25 cellular contexts compared by ENCODE assay signal in the genomic region with DNA sequence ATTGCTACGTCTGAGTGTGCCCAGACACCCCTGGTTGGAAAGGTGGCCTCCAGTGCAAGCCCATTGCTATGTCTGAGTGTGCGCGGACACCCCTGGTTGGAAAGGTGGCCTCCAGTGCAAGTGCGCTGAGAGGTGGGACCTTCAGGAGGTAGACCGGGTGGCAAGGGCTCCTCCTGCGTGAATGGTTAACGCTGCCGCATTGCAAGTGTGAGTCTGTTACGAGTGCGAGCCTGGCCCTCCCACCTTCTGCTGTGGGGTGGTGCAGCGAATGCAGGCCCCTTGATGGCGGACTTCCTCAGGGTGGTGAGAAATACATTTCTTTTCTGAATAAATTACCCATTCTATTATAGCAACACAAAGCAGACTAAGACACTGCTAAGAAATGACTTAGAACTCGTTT.
DNase-seq lines count a peak whose midpoint lies in the region; ATAC-seq and TF ChIP-seq lines count a peak whose summit lies in the region.
"Had no signal": no experiment of that assay in that cellular context is flagged by ENCODE, and none has a peak within 500 bp of the region (broad histone marks: within the 10 kb centered on the region; RNA-seq: fewer than 3 reads in every experiment).

No MANE protein-coding gene starts in this region.

- in situ Hi-C loops in GM23248 (cut with MboI) = no loop called here

- no peak overlapping the region for H3K27ac Mint-ChIP-seq in activated CD8-positive, alpha-beta memory T cell treated with anti-CD3 and anti-CD28 coated beads, Interleukin-2, amount 10 ng/mL, durations not matched to agents 7 days and 5 days
- no peak overlapping the region for H3K27ac Mint-ChIP-seq in chondrocyte (ENCODE audit: unreplicated experiment)
- H3K27ac Mint-ChIP-seq in stimulated activated effector memory CD8-positive, alpha-beta T cell treated with anti-CD3 and anti-CD28 coated beads, Interleukin-12 subunit alpha, Interleukin-12 subunit beta, amount 100 ng/mL, for 72 hours = peak overlapping the region; percentile 26
- H3K27ac Mint-ChIP-seq: activated CD4-positive, alpha-beta memory T cell treated with anti-CD3 and anti-CD28 coated beads, Interleukin-2, amount 10 ng/mL, durations not matched to agents 7 days and 5 days; activated naive CD4-positive, alpha-beta T cell treated with anti-CD3 and anti-CD28 coated beads for 36 hours; B cell; H9; memory B cell had no signal

- H3K9ac ChIP-seq in GM23248 = no peak overlapping the region
- no peak overlapping the region for H3K9ac ChIP-seq in MM.1S (ENCODE audit: low read length)

- H3K79me2 ChIP-seq in GM23248 (ENCODE audit: insufficient read depth) = no peaks in the 10 kb centered on the region
- H3K79me2 ChIP-seq in MM.1S (ENCODE audit: low read length) = no peaks in the 10 kb centered on the region

- WGBS in GM23248 (ENCODE audit: low coverage in 1 of 2, low lambda C conversion rate in 2 of 2, missing lambda C conversion rate in 2 of 2), 2 experiments = 76 to 83% methylated on average over 13 of the region's 13 CpGs

- intact Hi-C loops in lower lobe of right lung (cut with DNase I) = no loop called here

- H3K4me1 ChIP-seq in lower lobe of right lung (no peaks in the 10 kb centered on the region), GM23248 (ENCODE audit: insufficient read depth) (no peaks in the 10 kb centered on the region), MM.1S (ENCODE audit: low read length) (no peaks in the 10 kb centered on the region)
- H3K4me1 ChIP-seq: adrenal gland had no signal

- CTCF ChIA-PET in activated CD8-positive, alpha-beta memory T cell treated with anti-CD3 and anti-CD28 coated beads, Interleukin-2, amount 10 ng/mL, durations not matched to agents 7 days and 5 days (lab: Charles Lee) = interaction anchor here (1.7 kb wide), 1 partner anchor 65 kb away, joined by 4 read pairs; no protein-coding TSS in a partner anchor

- no peak for ATAC-seq in activated CD8-positive, alpha-beta memory T cell treated with anti-CD3 and anti-CD28 coated beads, Interleukin-2, amount 10 ng/mL, durations not matched to agents 7 days and 5 days
- no peak for ATAC-seq in lower lobe of right lung
- no peak for ATAC-seq in stimulated activated effector memory CD8-positive, alpha-beta T cell treated with anti-CD3 and anti-CD28 coated beads, Interleukin-12 subunit alpha, Interleukin-12 subunit beta, amount 100 ng/mL, for 72 hours
- ATAC-seq: activated T-cell treated with anti-CD3 and anti-CD28 coated beads, Interleukin-2, amount 50 U/mL, for 4 hours had no signal

- H3K9me2 ChIP-seq in GM23248 (ENCODE audit: insufficient read depth) (no peaks in the 10 kb centered on the region), MM.1S (replicated peaks; ENCODE audit: insufficient read depth, low read length) (no peaks in the 10 kb centered on the region)

- H3K27ac ChIP-seq in lower lobe of right lung = no peak overlapping the region
- no peak overlapping the region for H3K27ac ChIP-seq in GM23248
- H3K27ac ChIP-seq in MM.1S (ENCODE audit: low read length) = no peak overlapping the region
- H3K27ac ChIP-seq: adrenal gland, epithelial cell of prostate, neutrophil, Peyer's patch, psoas muscle, SJCRH30, transverse colon had no signal

- H3K36me3 ChIP-seq in lower lobe of right lung (no peaks in the 10 kb centered on the region), GM23248 (ENCODE audit: low read depth) (no peaks in the 10 kb centered on the region), MM.1S (replicated peaks; ENCODE audit: insufficient read depth, low read length) (no peaks in the 10 kb centered on the region)
- H3K36me3 ChIP-seq: adrenal gland, neutrophil, Peyer's patch, SJCRH30, transverse colon had no signal

- H3K27me3 Mint-ChIP-seq in activated CD8-positive, alpha-beta memory T cell treated with anti-CD3 and anti-CD28 coated beads, Interleukin-2, amount 10 ng/mL, durations not matched to agents 7 days and 5 days = peaks cover 16% of the 10 kb centered on the region
- peaks cover 38% of the 10 kb centered on the region for H3K27me3 Mint-ChIP-seq in chondrocyte (ENCODE audit: low read depth)

- H3K4me3 Mint-ChIP-seq in activated CD8-positive, alpha-beta memory T cell treated with anti-CD3 and anti-CD28 coated beads, Interleukin-2, amount 10 ng/mL, durations not matched to agents 7 days and 5 days = no peak overlapping the region
- no peak overlapping the region for H3K4me3 Mint-ChIP-seq in chondrocyte (ENCODE audit: unreplicated experiment)
- no peak overlapping the region for H3K4me3 Mint-ChIP-seq in stimulated activated effector memory CD8-positive, alpha-beta T cell treated with anti-CD3 and anti-CD28 coated beads, Interleukin-12 subunit alpha, Interleukin-12 subunit beta, amount 100 ng/mL, for 72 hours
- H3K4me3 Mint-ChIP-seq: activated CD4-positive, alpha-beta memory T cell treated with anti-CD3 and anti-CD28 coated beads, Interleukin-2, amount 10 ng/mL, durations not matched to agents 7 days and 5 days; activated naive CD4-positive, alpha-beta T cell treated with anti-CD3 and anti-CD28 coated beads for 36 hours; activated T-cell treated with anti-CD3 and anti-CD28 coated beads, Interleukin-2, amount 50 U/mL, for 4 hours; B cell; brain; H9; memory B cell had no signal

- H4K20me1 ChIP-seq in GM23248 (ENCODE audit: insufficient read depth) (no peaks in the 10 kb centered on the region), MM.1S (ENCODE audit: insufficient read depth, low read length) (no peaks in the 10 kb centered on the region)

- no peaks in the 10 kb centered on the region for H3K9me3 ChIP-seq in lower lobe of right lung
- H3K9me3 ChIP-seq in GM23248 (ENCODE audit: low read depth) = no peaks in the 10 kb centered on the region
- no peaks in the 10 kb centered on the region for H3K9me3 ChIP-seq in MM.1S (replicated peaks; ENCODE audit: insufficient read depth, low read length)
- H3K9me3 ChIP-seq: adrenal gland, neutrophil, Peyer's patch, psoas muscle, SJCRH30, transverse colon had no signal

- H3K36me3 Mint-ChIP-seq in activated CD8-positive, alpha-beta memory T cell treated with anti-CD3 and anti-CD28 coated beads, Interleukin-2, amount 10 ng/mL, durations not matched to agents 7 days and 5 days = no peaks in the 10 kb centered on the region
- H3K36me3 Mint-ChIP-seq in chondrocyte (ENCODE audit: low read depth) = no peaks in the 10 kb centered on the region
- peaks cover 9% of the 10 kb centered on the region for H3K36me3 Mint-ChIP-seq in stimulated activated effector memory CD8-positive, alpha-beta T cell treated with anti-CD3 and anti-CD28 coated beads, Interleukin-12 subunit alpha, Interleukin-12 subunit beta, amount 100 ng/mL, for 72 hours
- H3K36me3 Mint-ChIP-seq: brain had no signal

- H3K9me3 Mint-ChIP-seq in activated CD8-positive, alpha-beta memory T cell treated with anti-CD3 and anti-CD28 coated beads, Interleukin-2, amount 10 ng/mL, durations not matched to agents 7 days and 5 days (ENCODE audit: low read depth) = peaks cover 4% of the 10 kb centered on the region
- H3K9me3 Mint-ChIP-seq in chondrocyte (ENCODE audit: low read depth) = peaks cover 3% of the 10 kb centered on the region
- H3K9me3 Mint-ChIP-seq in stimulated activated effector memory CD8-positive, alpha-beta T cell treated with anti-CD3 and anti-CD28 coated beads, Interleukin-12 subunit alpha, Interleukin-12 subunit beta, amount 100 ng/mL, for 72 hours = no peaks in the 10 kb centered on the region
- H3K9me3 Mint-ChIP-seq: activated naive CD4-positive, alpha-beta T cell treated with anti-CD3 and anti-CD28 coated beads for 36 hours; activated T-cell treated with anti-CD3 and anti-CD28 coated beads, Interleukin-2, amount 50 U/mL, for 4 hours had no signal

- no peak overlapping the region for H3K4me3 ChIP-seq in lower lobe of right lung
- H3K4me3 ChIP-seq in GM23248 = no peak overlapping the region
- H3K4me3 ChIP-seq in MM.1S (ENCODE audit: low read length) = no peak overlapping the region
- H3K4me3 ChIP-seq: adrenal gland, Peyer's patch, SJCRH30, transverse colon had no signal

- H3F3A ChIP-seq in GM23248 (ENCODE audit: insufficient read depth) = no peaks in the 10 kb centered on the region
- no peaks in the 10 kb centered on the region for H3F3A ChIP-seq in MM.1S (ENCODE audit: insufficient read depth, low read length)

- no peak overlapping the region for H2AFZ ChIP-seq in GM23248
- H2AFZ ChIP-seq in MM.1S (ENCODE audit: low read length) = no peak overlapping the region

- no peak overlapping the region for H3K4me2 ChIP-seq in GM23248 (ENCODE audit: unreplicated experiment)
- H3K4me2 ChIP-seq in MM.1S (ENCODE audit: low read depth, low read length) = no peak overlapping the region

- H3K27me3 ChIP-seq in lower lobe of right lung (ENCODE audit: low read depth) (peaks cover 9% of the 10 kb centered on the region), GM23248 (replicated peaks; ENCODE audit: insufficient read depth) (no peaks in the 10 kb centered on the region), MM.1S (replicated peaks; ENCODE audit: insufficient read depth, low read length) (no peaks in the 10 kb centered on the region)
- H3K27me3 ChIP-seq: adrenal gland, Peyer's patch, SJCRH30, transverse colon had no signal

- H3K4me1 Mint-ChIP-seq in activated CD8-positive, alpha-beta memory T cell treated with anti-CD3 and anti-CD28 coated beads, Interleukin-2, amount 10 ng/mL, durations not matched to agents 7 days and 5 days = peaks cover 23% of the 10 kb centered on the region
- peaks cover 7% of the 10 kb centered on the region for H3K4me1 Mint-ChIP-seq in chondrocyte (ENCODE audit: low read depth)
- H3K4me1 Mint-ChIP-seq in stimulated activated effector memory CD8-positive, alpha-beta T cell treated with anti-CD3 and anti-CD28 coated beads, Interleukin-12 subunit alpha, Interleukin-12 subunit beta, amount 100 ng/mL, for 72 hours = peaks cover 29% of the 10 kb centered on the region
- H3K4me1 Mint-ChIP-seq: memory B cell had no signal

- TF ChIP-seq CTCF in chondrocyte (IDR thresholded peaks at IDR 0.05) = no peak
- TF ChIP-seq CTCF in lower lobe of right lung (IDR thresholded peaks at IDR 0.05) = no peak
- no peak for TF ChIP-seq CTCF in MM.1S (IDR thresholded peaks at IDR 0.05; ENCODE audit: low read length)

- peak; percentile 29 for DNase-seq in activated CD8-positive, alpha-beta memory T cell treated with anti-CD3 and anti-CD28 coated beads, Interleukin-2, amount 10 ng/mL, durations not matched to agents 7 days and 5 days
- no peak for DNase-seq in activated CD8-positive, alpha-beta memory T cell treated with anti-CD3 and anti-CD28 coated beads, Interleukin-2, amount 50 U/mL, for 4 hours
- DNase-seq in chondrocyte (ENCODE audit: low spot score) = peak; percentile 76
- peak; percentile 31 for DNase-seq in lower lobe of right lung
- peak in 1 of 2 donors; percentile 41 for DNase-seq in stimulated activated effector memory CD8-positive, alpha-beta T cell treated with anti-CD3 and anti-CD28 coated beads, Interleukin-12 subunit alpha, Interleukin-12 subunit beta, amount 100 ng/mL, for 72 hours (ENCODE audit: low spot score in 2 of 2)
- no peak for DNase-seq in GM23248
- no peak for DNase-seq in activated naive CD4-positive, alpha-beta T cell (lab: John Stamatoyannopoulos, UW)
- no peak for DNase-seq in MM.1S
- DNase-seq: activated naive CD4-positive, alpha-beta T cell treated with anti-CD3 and anti-CD28 coated beads for 36 hours; activated T-cell treated with anti-CD3 and anti-CD28 coated beads, Interleukin-2, amount 50 U/mL, for 4 hours; DMS153; effector CD4-positive, alpha-beta T cell; NCI-H2029; SJCRH30 had no signal

Comparison
In these comparisons a context has a peak if more than half of its experiments do, and no peak if none do; other contexts are left out.
1. DNase-seq: peak in activated CD8-positive, alpha-beta memory T cell treated with anti-CD3 and anti-CD28 coated beads, Interleukin-2, amount 10 ng/mL, durations not matched to agents 7 days and 5 days (single experiment), chondrocyte (single experiment) and lower lobe of right lung (single experiment); none in activated CD8-positive, alpha-beta memory T cell treated with anti-CD3 and anti-CD28 coated beads, Interleukin-2, amount 50 U/mL, for 4 hours (single experiment), GM23248 (single experiment), activated naive CD4-positive, alpha-beta T cell (0 of 4) and MM.1S (single experiment).